ENCODE assay signal across 9 cellular contexts in the genomic region with DNA sequence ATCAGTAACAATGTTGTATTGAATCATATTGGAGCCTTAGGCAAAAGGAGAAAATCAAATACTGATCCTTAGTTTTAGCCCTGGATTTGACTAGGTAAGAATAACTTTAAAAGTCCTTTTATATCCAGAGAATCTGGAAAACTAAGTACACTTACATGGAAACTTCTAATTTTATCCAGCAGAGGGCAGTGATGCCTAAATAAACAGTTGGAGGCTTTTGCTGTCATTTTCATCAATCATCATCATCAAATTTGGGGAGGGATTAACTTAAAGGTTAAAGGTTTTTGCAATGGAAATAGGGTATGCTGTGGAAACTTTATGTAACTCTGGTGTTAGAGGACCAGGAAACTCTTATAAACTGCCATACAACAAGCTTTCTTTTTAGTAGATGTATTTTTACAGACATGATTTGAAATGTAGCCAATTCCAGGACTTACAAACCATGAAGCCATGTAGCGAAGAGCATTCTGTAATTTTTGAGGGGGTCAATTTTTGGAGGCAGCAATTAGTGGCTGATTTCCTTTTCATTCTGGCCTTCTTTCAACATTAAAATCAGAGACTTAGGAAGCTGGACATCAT.
DNase-seq lines count a peak whose midpoint lies in the region; ATAC-seq, FAIRE-seq and TF ChIP-seq lines count a peak whose summit lies in the region.
"Had no signal": no experiment of that assay in that cellular context is flagged by ENCODE, and none has a peak within 500 bp of the region (broad histone marks: within the 10 kb centered on the region; RNA-seq: fewer than 3 reads in every experiment).

No MANE protein-coding gene starts in this region.

- peak; percentile 25 for DNase-seq in AG08395 (ENCODE audit: low spot score)
- no peak for DNase-seq in GM12892 (ENCODE audit: insufficient read length)
- peak; percentile 26 to 74 (median 54) for DNase-seq in NCI-H1417 (lab: John Stamatoyannopoulos, UW)
- no peak for DNase-seq in activated T-helper 1 cell treated with anti-CD3 and anti-CD28 coated beads, Interleukin-12 subunit alpha, Interleukin-12 subunit beta, Interleukin-2, Interleukin-4 antibody, amounts not matched to agents 30 ng/mL and 10 ng/mL and 1 ng/mL, durations not matched to agents 14 hours and 24 hours and 36 hours (ENCODE audit: low spot score)
- DNase-seq in iPS-NIHi11 (ENCODE audit: low spot score), result peak; percentile 41
- no peak for DNase-seq in type B pancreatic cell (ENCODE audit: extremely low spot score, unreplicated experiment)
- DNase-seq: stimulated activated naive B cell treated with anti-CD40 and anti-IgM and Interleukin-4, amounts not matched to agents 10 μg/mL and 1 μg/mL and 100 μg/mL, for 72 hours had no signal

- intact Hi-C loops in activated T-helper 1 cell treated with anti-CD3 and anti-CD28 coated beads, Interleukin-12 subunit alpha, Interleukin-12 subunit beta, Interleukin-2, Interleukin-4 antibody, amounts not matched to agents 30 ng/mL and 10 ng/mL and 1 ng/mL, durations not matched to agents 14 hours and 24 hours and 36 hours (cut with micrococcal nuclease), result loop anchor here (1.0 to 2.0 kb wide), 4 partner anchors 16 to 665 kb away; no protein-coding TSS in a partner anchor

- no peaks in the 10 kb centered on the region for H3K27me3 Mint-ChIP-seq in activated T-helper 1 cell treated with anti-CD3 and anti-CD28 coated beads, Interleukin-12 subunit alpha, Interleukin-12 subunit beta, Interleukin-2, Interleukin-4 antibody, amounts not matched to agents 30 ng/mL and 10 ng/mL and 1 ng/mL, durations not matched to agents 14 hours and 24 hours and 36 hours (ENCODE audit: insufficient read depth)
- no peaks in the 10 kb centered on the region for H3K27me3 Mint-ChIP-seq in type B pancreatic cell

- peak; percentile 86 for TF ChIP-seq CTCF in type B pancreatic cell (conservative IDR thresholded peaks at IDR 0.05)

- TF ChIP-seq POLR2A in GM12892 (IDR thresholded peaks at IDR 0.05; ENCODE audit: low read depth, low read length), result no peak

- peak; percentile 56 for FAIRE-seq in GM12892 (lab: Jason Lieb, UNC)

- H3K4me3 Mint-ChIP-seq in activated T-helper 1 cell treated with anti-CD3 and anti-CD28 coated beads, Interleukin-12 subunit alpha, Interleukin-12 subunit beta, Interleukin-2, Interleukin-4 antibody, amounts not matched to agents 30 ng/mL and 10 ng/mL and 1 ng/mL, durations not matched to agents 14 hours and 24 hours and 36 hours, result no peak overlapping the region
- no peak overlapping the region for H3K4me3 Mint-ChIP-seq in type B pancreatic cell
- H3K4me3 Mint-ChIP-seq: stimulated activated naive B cell treated with anti-CD40 and anti-IgM and Interleukin-4, amounts not matched to agents 10 μg/mL and 1 μg/mL and 100 μg/mL, for 72 hours had no signal

- H3K9me3 Mint-ChIP-seq in activated T-helper 1 cell treated with anti-CD3 and anti-CD28 coated beads, Interleukin-12 subunit alpha, Interleukin-12 subunit beta, Interleukin-2, Interleukin-4 antibody, amounts not matched to agents 30 ng/mL and 10 ng/mL and 1 ng/mL, durations not matched to agents 14 hours and 24 hours and 36 hours, result no peaks in the 10 kb centered on the region
- H3K9me3 Mint-ChIP-seq in type B pancreatic cell, result no peaks in the 10 kb centered on the region
- H3K9me3 Mint-ChIP-seq: stimulated activated naive B cell treated with anti-CD40 and anti-IgM and Interleukin-4, amounts not matched to agents 10 μg/mL and 1 μg/mL and 100 μg/mL, for 72 hours had no signal

- H3K27ac Mint-ChIP-seq in activated T-helper 1 cell treated with anti-CD3 and anti-CD28 coated beads, Interleukin-12 subunit alpha, Interleukin-12 subunit beta, Interleukin-2, Interleukin-4 antibody, amounts not matched to agents 30 ng/mL and 10 ng/mL and 1 ng/mL, durations not matched to agents 14 hours and 24 hours and 36 hours, result peak overlapping the region; percentile 0
- H3K27ac Mint-ChIP-seq in type B pancreatic cell, result no peak overlapping the region
- H3K27ac Mint-ChIP-seq: stimulated activated naive B cell treated with anti-CD40 and anti-IgM and Interleukin-4, amounts not matched to agents 10 μg/mL and 1 μg/mL and 100 μg/mL, for 72 hours had no signal

- H3K36me3 Mint-ChIP-seq in activated T-helper 1 cell treated with anti-CD3 and anti-CD28 coated beads, Interleukin-12 subunit alpha, Interleukin-12 subunit beta, Interleukin-2, Interleukin-4 antibody, amounts not matched to agents 30 ng/mL and 10 ng/mL and 1 ng/mL, durations not matched to agents 14 hours and 24 hours and 36 hours (ENCODE audit: low read depth), result no peaks in the 10 kb centered on the region
- H3K36me3 Mint-ChIP-seq in type B pancreatic cell, result no peaks in the 10 kb centered on the region

- ATAC-seq in HG03442 (IDR thresholded peaks at IDR 0.05; ENCODE audit: unreplicated experiment), result no peak
- no peak for ATAC-seq in GM18861 (IDR thresholded peaks at IDR 0.05; ENCODE audit: unreplicated experiment)

- peaks cover 8% of the 10 kb centered on the region for H3K4me1 Mint-ChIP-seq in activated T-helper 1 cell treated with anti-CD3 and anti-CD28 coated beads, Interleukin-12 subunit alpha, Interleukin-12 subunit beta, Interleukin-2, Interleukin-4 antibody, amounts not matched to agents 30 ng/mL and 10 ng/mL and 1 ng/mL, durations not matched to agents 14 hours and 24 hours and 36 hours (ENCODE audit: low read depth)
- H3K4me1 Mint-ChIP-seq in type B pancreatic cell (ENCODE audit: unreplicated experiment), result no peaks in the 10 kb centered on the region

Comparison
In these comparisons a context has a peak if more than half of its experiments do, and no peak if none do; other contexts are left out.
1. DNase-seq: peak in AG08395 (single experiment), NCI-H1417 (3 of 3) and iPS-NIHi11 (single experiment); none in GM12892 (single experiment), activated T-helper 1 cell treated with anti-CD3 and anti-CD28 coated beads, Interleukin-12 subunit alpha, Interleukin-12 subunit beta, Interleukin-2, Interleukin-4 antibody, amounts not matched to agents 30 ng/mL and 10 ng/mL and 1 ng/mL, durations not matched to agents 14 hours and 24 hours and 36 hours (single experiment) and type B pancreatic cell (single experiment).